8 cellular contexts compared by ENCODE assay signal in the genomic region with DNA sequence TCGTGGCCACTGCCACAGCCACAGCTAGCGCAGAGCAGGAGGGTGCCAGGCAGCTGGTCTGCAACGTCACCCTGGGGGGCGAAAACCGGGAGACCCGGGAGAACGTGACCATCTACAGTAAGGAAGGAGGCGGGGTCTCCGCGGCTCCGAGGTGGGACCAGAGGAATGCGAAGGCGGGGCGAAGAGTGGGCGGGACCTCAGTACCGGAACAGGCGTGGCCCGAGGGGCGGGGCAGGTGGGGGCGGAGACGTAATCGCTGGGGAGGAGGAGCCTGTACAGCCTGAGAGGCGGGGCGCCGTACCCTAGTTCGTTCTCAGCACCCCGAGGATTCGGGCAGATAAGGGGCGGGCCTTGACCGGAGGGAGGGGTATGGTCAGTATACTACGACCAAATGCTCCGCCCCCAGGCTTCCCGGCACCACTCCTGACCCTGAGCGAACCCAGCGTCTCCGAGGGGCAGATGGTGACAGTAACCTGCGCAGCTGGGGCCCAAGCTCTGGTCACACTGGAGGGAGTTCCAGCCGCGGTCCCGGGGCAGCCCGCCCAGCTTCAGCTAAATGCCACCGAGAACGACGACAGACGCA. TPM values are rescaled to one million over a fixed set of nuclear protein-coding genes. Genes with fewer than 3 reads are reported as not detected.
DNase-seq lines count a peak whose midpoint lies in the region; ATAC-seq and TF ChIP-seq lines count a peak whose summit lies in the region.

No MANE protein-coding gene starts in this region.

- H3K9me3 ChIP-seq in A673 (ENCODE audit: low read depth, low read length, poor library complexity, severe bottlenecking) (no peaks in the 10 kb centered on the region), WERI-Rb-1 (ENCODE audit: severe bottlenecking) (no peaks in the 10 kb centered on the region)

- POLR2A ChIA-PET in A673 (lab: Charles Lee; ENCODE audit: low non-redundant PET), result no interaction called here

- peak; percentile 45 for ATAC-seq in GM19397 (IDR thresholded peaks at IDR 0.05; ENCODE audit: unreplicated experiment)

- TF ChIP-seq CTCF in A673 (conservative IDR thresholded peaks at IDR 0.05; ENCODE audit: low read depth, low read length), result no peak
- no peak for TF ChIP-seq CTCF in WERI-Rb-1 (IDR thresholded peaks at IDR 0.05; ENCODE audit: low read depth, low read length)
- TF ChIP-seq CTCF in cardiac fibroblast (IDR thresholded peaks at IDR 0.05; ENCODE audit: low read depth, low read length), result no peak

- H3K4me3 ChIP-seq in A673 (ENCODE audit: low read depth, low read length, poor library complexity, severe bottlenecking) (peak overlapping the region; percentile 47), WERI-Rb-1 (ENCODE audit: low read depth, low read length) (peak overlapping the region; percentile 63), cardiac fibroblast (replicated peaks in 1 of 2; ENCODE audit: low read depth in 2 of 2, low read length in 2 of 2) (peak overlapping the region; percentile 47 to 51)

- H3K27me3 ChIP-seq in A673 (replicated peaks; ENCODE audit: insufficient read depth, low read depth, low read length, poor library complexity), result peaks cover 38% of the 10 kb centered on the region
- H3K27me3 ChIP-seq in WERI-Rb-1 (ENCODE audit: insufficient read depth, low read depth, severe bottlenecking), result peaks cover 9% of the 10 kb centered on the region

- no TSS peak for BruUV-seq in A673 (replicated peaks; lab: Mats Ljungman, UMichigan)

- CTCF ChIA-PET in A673 (lab: Charles Lee), result no interaction called here

- peaks cover 49% of the 10 kb centered on the region for H3K4me1 ChIP-seq in A673 (ENCODE audit: insufficient read depth, low read length, poor library complexity, severe bottlenecking)

- H3K36me3 ChIP-seq in A673 (ENCODE audit: insufficient read depth, low read length, poor library complexity, severe bottlenecking), result no peaks in the 10 kb centered on the region
- peaks cover 25% of the 10 kb centered on the region for H3K36me3 ChIP-seq in WERI-Rb-1

- H3K27ac ChIP-seq in A673 (ENCODE audit: low read depth, low read length, poor library complexity, severe bottlenecking) (no peak overlapping the region), WERI-Rb-1 (peak overlapping the region; percentile 87)

- intact Hi-C loops in A673 (cut with micrococcal nuclease; ENCODE audit: unreplicated experiment), result no loop called here

- DNase-seq in A673 (ENCODE audit: low spot score), result peak; percentile 88
- peak; percentile 67 for DNase-seq in LHCN-M2 (ENCODE audit: low read depth)
- DNase-seq in WERI-Rb-1, result peak; percentile 99
- DNase-seq in cardiac fibroblast (ENCODE audit: low read depth in 2 of 2), result peak; percentile 63 to 84
- DNase-seq in kidney tubule cell (ENCODE audit: low spot score), result peak; percentile 59
- DNase-seq in stimulated activated CD4-positive, alpha-beta T cell treated with anti-CD3 and anti-CD28 coated beads, Interleukin-2, amount 100 ng/mL, for 4 hours (ENCODE audit: low read depth), result peak; percentile 58
- DNase-seq in NCI-H1436 treated with DMSO at 0.1 percent for 48 hours (lab: John Stamatoyannopoulos, UW), result no peak

RNA-seq across cellular contexts. Expression of a gene that starts 2.5 kb away (rescaled TPM):
- total RNA-seq in A673 (2021) (4.6 and 6.9 TPM in 2 replicates), LHCN-M2 (2014; rRNA removed) (4.0 and 8.0 TPM in 2 replicates)
- 3.7 TPM for polyA plus RNA-seq in LHCN-M2 (2012)

RNA-seq across cellular contexts. Expression of a gene that starts 5.5 kb away (rescaled TPM):
- total RNA-seq in A673 (2021), result 0.58 and 1.5 TPM in 2 replicates
- total RNA-seq in LHCN-M2 (2014; rRNA removed), result not detected in 2 replicates
- 0.16 TPM for polyA plus RNA-seq in LHCN-M2 (2012)

RNA-seq across cellular contexts. Expression of a gene that starts 17.3 kb away (rescaled TPM):
- total RNA-seq in A673 (2021) (7.2 TPM in 2 replicates), LHCN-M2 (2014; rRNA removed) (1.9 and 3.4 TPM in 2 replicates)
- polyA plus RNA-seq in LHCN-M2 (2012), result 2.1 TPM

RNA-seq across cellular contexts. Expression of a gene that starts 21.4 kb away (rescaled TPM):
- total RNA-seq in A673 (2021), result 1.7 and 2.2 TPM in 2 replicates
- total RNA-seq in LHCN-M2 (2014; rRNA removed), result 1.7 and 2.2 TPM in 2 replicates
- polyA plus RNA-seq in LHCN-M2 (2012), result 3.9 TPM

RNA-seq across cellular contexts. Expression of a gene that starts 23.5 kb away (rescaled TPM):
- total RNA-seq in A673 (2021) (26.7 and 29.9 TPM in 2 replicates), LHCN-M2 (2014; rRNA removed) (61.0 and 64.5 TPM in 2 replicates)
- polyA plus RNA-seq in LHCN-M2 (2012), result 77.1 TPM
